1 cellular context compared by ENCODE assay signal in genomic region chr2:55616509-55617159, GRCh38.
A peak's percentile ranks its signal among the peaks of the same experiment; 100 is the strongest.
TF ChIP-seq lines count a peak whose summit lies in the region.

No MANE protein-coding gene starts in this region.

TF ChIP-seq in HepG2, 621 proteins besides CTCF, POLR2A, EP300 and RAD21 (continued from another document):
- TF ChIP-seq REST (IDR thresholded peaks at IDR 0.05; ENCODE audit: borderline replicate concordance in 1 of 2, low read depth in 1 of 2, low read length in 2 of 2) = peak in 1 of 2 experiments; percentile 5; a peak in 1 of 4 replicates
- peak; percentile 18; the same call in 1 of the 2 replicates for TF ChIP-seq ELF1 (CRISPR knock-in tag; IDR thresholded peaks at IDR 0.05)
- no peak for TF ChIP-seq THYN1 (CRISPR knock-in tag; IDR thresholded peaks at IDR 0.05; ENCODE audit: borderline replicate concordance, low read depth)
- no peak for TF ChIP-seq ZNF652 (CRISPR knock-in tag; IDR thresholded peaks at IDR 0.05; ENCODE audit: borderline replicate concordance, low read depth)
- 0 out of 2 replicates have a peak, but pooled peaks have one; percentile 11 for TF ChIP-seq ATF6 (CRISPR knock-in tag; conservative IDR thresholded peaks at IDR 0.05)
- no peak for TF ChIP-seq SUZ12 (IDR thresholded peaks at IDR 0.05; ENCODE audit: low read depth, low read length)
- TF ChIP-seq BCL6 (CRISPR knock-in tag; IDR thresholded peaks at IDR 0.05) = peak; percentile 11; the same call in 1 of the 2 replicates
- no peak for TF ChIP-seq TAF1 (CRISPR knock-in tag; IDR thresholded peaks at IDR 0.05)
- TF ChIP-seq ZNF282 (IDR thresholded peaks at IDR 0.05; ENCODE audit: partially characterized antibody) = no peak
- peak; percentile 39; the same call in 1 of the 2 replicates for TF ChIP-seq HDAC1 (CRISPR knock-in tag; IDR thresholded peaks at IDR 0.05)
- TF ChIP-seq KMT2A (CRISPR knock-in tag; IDR thresholded peaks at IDR 0.05) = 0 out of 2 replicates have a peak, but pooled peaks have one; percentile 8
- TF ChIP-seq CENPBD1 (CRISPR knock-in tag; IDR thresholded peaks at IDR 0.05; ENCODE audit: borderline replicate concordance, low read depth) = 0 out of 2 replicates have a peak, but pooled peaks have one; percentile 72
- TF ChIP-seq PAF1 (CRISPR knock-in tag; IDR thresholded peaks at IDR 0.05) = 0 out of 2 replicates have a peak, but pooled peaks have one; percentile 49
- TF ChIP-seq JUNB (CRISPR knock-in tag; IDR thresholded peaks at IDR 0.05; ENCODE audit: borderline replicate concordance) = no peak
- 0 out of 2 replicates have a peak, but pooled peaks have one; percentile 32 for TF ChIP-seq PHF20 (CRISPR knock-in tag; IDR thresholded peaks at IDR 0.05)
- peak; percentile 62; the same call in 1 of the 2 replicates for TF ChIP-seq FOXA3 (CRISPR knock-in tag; IDR thresholded peaks at IDR 0.05)
- no peak for TF ChIP-seq ZNF879 (CRISPR knock-in tag; IDR thresholded peaks at IDR 0.05)
- peak; percentile 43; the same call in 1 of the 2 replicates for TF ChIP-seq ELF3 (CRISPR knock-in tag; IDR thresholded peaks at IDR 0.05)
- TF ChIP-seq DRAP1 (CRISPR knock-in tag; IDR thresholded peaks at IDR 0.05) = 0 out of 2 replicates have a peak, but pooled peaks have one; percentile 31
- TF ChIP-seq ZNF543 (CRISPR knock-in tag; IDR thresholded peaks at IDR 0.05) = no peak
- no peak for TF ChIP-seq KLF13 (CRISPR knock-in tag; IDR thresholded peaks at IDR 0.05)
- TF ChIP-seq AFF4 (CRISPR knock-in tag; IDR thresholded peaks at IDR 0.05) = 0 out of 2 replicates have a peak, but pooled peaks have one; percentile 28
- no peak for TF ChIP-seq ZNF713 (CRISPR knock-in tag; IDR thresholded peaks at IDR 0.05)
- TF ChIP-seq ZSCAN9 (CRISPR knock-in tag; IDR thresholded peaks at IDR 0.05; ENCODE audit: borderline replicate concordance) = 0 out of 2 replicates have a peak, but pooled peaks have one; percentile 35
- peak; percentile 22; the same call in 1 of the 2 replicates for TF ChIP-seq ZSCAN21 (CRISPR knock-in tag; IDR thresholded peaks at IDR 0.05; ENCODE audit: borderline replicate concordance)
- TF ChIP-seq ZFP90 (CRISPR knock-in tag; IDR thresholded peaks at IDR 0.05; ENCODE audit: borderline replicate concordance) = no peak
- TF ChIP-seq ZFAT (CRISPR knock-in tag; conservative IDR thresholded peaks at IDR 0.05) = no peak
- TF ChIP-seq NONO (IDR thresholded peaks at IDR 0.05) = no peak
- 0 out of 2 replicates have a peak, but pooled peaks have one; percentile 17 for TF ChIP-seq NONO (CRISPR knock-in tag; conservative IDR thresholded peaks at IDR 0.05)
- 0 out of 2 replicates have a peak, but pooled peaks have one; percentile 23 for TF ChIP-seq KAT7 (CRISPR knock-in tag; IDR thresholded peaks at IDR 0.05; ENCODE audit: borderline replicate concordance)
- TF ChIP-seq ZNF768 (CRISPR knock-in tag; IDR thresholded peaks at IDR 0.05) = no peak
- TF ChIP-seq GATAD2A (CRISPR knock-in tag; IDR thresholded peaks at IDR 0.05) = 0 out of 2 replicates have a peak, but pooled peaks have one; percentile 18
- peak; percentile 32; the same call in 1 of the 2 replicates for TF ChIP-seq MAFF (IDR thresholded peaks at IDR 0.05; ENCODE audit: low read depth, low read length)
- TF ChIP-seq SPEN (CRISPR knock-in tag; IDR thresholded peaks at IDR 0.05; ENCODE audit: low read depth) = peak; percentile 41; the same call in 1 of the 2 replicates
- TF ChIP-seq ZNF329 (CRISPR knock-in tag; IDR thresholded peaks at IDR 0.05; ENCODE audit: low read depth) = 0 out of 2 replicates have a peak, but pooled peaks have one; percentile 41
- TF ChIP-seq MAX (IDR thresholded peaks at IDR 0.05) = peak; percentile 72
- TF ChIP-seq ZNF782 (CRISPR knock-in tag; IDR thresholded peaks at IDR 0.05; ENCODE audit: borderline replicate concordance) = peak; percentile 4; the same call in 1 of the 2 replicates
- TF ChIP-seq ZNF850 (CRISPR knock-in tag; conservative IDR thresholded peaks at IDR 0.05) = 0 out of 2 replicates have a peak, but pooled peaks have one; percentile 26
- peak; percentile 69; the same call in 1 of the 2 replicates for TF ChIP-seq ZNF205 (CRISPR knock-in tag; IDR thresholded peaks at IDR 0.05)
- TF ChIP-seq FOXA1 (IDR thresholded peaks at IDR 0.05) = no peak
- TF ChIP-seq FOXA1 (CRISPR knock-in tag; IDR thresholded peaks at IDR 0.05) = peak; percentile 40; the same call in 1 of the 2 replicates
- 0 out of 2 replicates have a peak, but pooled peaks have one; percentile 3 for TF ChIP-seq HMG20A (CRISPR knock-in tag; IDR thresholded peaks at IDR 0.05; ENCODE audit: borderline replicate concordance)
- TF ChIP-seq TAF15 (IDR thresholded peaks at IDR 0.05; ENCODE audit: low read depth, low read length, poor library complexity, severe bottlenecking) = no peak
